ENCODE assay signal across 8 cellular contexts in genomic region chr12:71662861-71663560, GRCh38. TPM values are rescaled to one million over a fixed set of nuclear protein-coding genes. Genes with fewer than 3 reads are reported as not detected.
DNase-seq lines count a peak whose midpoint lies in the region; ATAC-seq, FAIRE-seq and TF ChIP-seq lines count a peak whose summit lies in the region.

No MANE protein-coding gene starts in this region.

- H3K23me2 ChIP-seq in H1 (ENCODE audit: low read depth, low read length), result peaks cover 6% of the 10 kb centered on the region; the same call in 1 of the 2 replicates

- no peak overlapping the region for H3K23ac ChIP-seq in H1 (ENCODE audit: insufficient read length)

- H2BK15ac ChIP-seq in H1 (ENCODE audit: low read length), result no peak overlapping the region

- peak overlapping the region; percentile 68 to 87 for H3K4me2 ChIP-seq in H1 (ENCODE audit: insufficient read depth in 1 of 2, low read depth in 2 of 2, low read length in 2 of 2)

- POLR2A ChIA-PET in H1 (lab: Charles Lee; ENCODE audit: partially characterized antibody), result interaction anchor here (0.9 to 4.5 kb wide), 19 partner anchors 12 to 96 kb away, joined by 3 to 81 read pairs (median 4); partner anchors contain the start of genes RAB21 and TMEM19

- peak overlapping the region; percentile 62 for H3K4ac ChIP-seq in H1 (replicated peaks; ENCODE audit: insufficient read length, low read depth, low read length)

- peak overlapping the region; percentile 82; the same call in 1 of the 2 replicates for H2BK12ac ChIP-seq in H1 (ENCODE audit: low read depth, low read length)

- peaks cover 4 to 7% of the 10 kb centered on the region in 2 experiments for H4K20me1 ChIP-seq in H1 (replicated peaks in 1 of 2; ENCODE audit: control insufficient read depth in 1 of 2, insufficient read depth in 2 of 2, low read length in 2 of 2)

- peak overlapping the region; percentile 92 to 99 (median 98) for H3K9ac ChIP-seq in H1 (replicated peaks in 1 of 4; ENCODE audit: extremely low read depth in 1 of 4, low read depth in 3 of 4, low read length in 3 of 4)

- CTCF ChIA-PET in H1 (lab: Charles Lee; ENCODE audit: partially characterized antibody), result interaction anchor here (0.7 to 3.7 kb wide), 9 partner anchors 16 to 91 kb away, joined by 3 to 21 read pairs (median 4); partner anchors contain the start of genes RAB21 and TMEM19

- FAIRE-seq in H1 (lab: Jason Lieb, UNC), result no peak

- H2BK120ac ChIP-seq in H1 (replicated peaks; ENCODE audit: low read depth, low read length), result no peak overlapping the region

- DNase-seq in NCI-H1694 treated with DMSO at 0.1 percent for 48 hours (lab: John Stamatoyannopoulos, UW) (peak; percentile 2), NCI-H1694 (lab: John Stamatoyannopoulos, UW) (no peak), NCI-H510A treated with DMSO at 0.1 percent for 48 hours (lab: John Stamatoyannopoulos, UW) (peak; percentile 87), H1 (ENCODE audit: low read depth in 1 of 2, low spot score in 2 of 2) (peak in 1 of 2 experiments; percentile 77), midbrain (lab: John Stamatoyannopoulos, UW) (peak; percentile 59)
- peak; percentile 45 to 65 for DNase-seq in activated CD8-positive, alpha-beta memory T cell treated with anti-CD3 and anti-CD28 coated beads for 4 hours (ENCODE audit: low read depth in 2 of 2)
- DNase-seq in stimulated activated CD8-positive, alpha-beta memory T cell treated with anti-CD3 and anti-CD28 coated beads, Interleukin-15, amount 100 ng/mL, for 48 hours (ENCODE audit: low read depth in 2 of 2), result peak; percentile 52 to 70

- peak overlapping the region; percentile 84 to 98 (median 94) for H3K4me3 ChIP-seq in H1 (ENCODE audit: extremely low read depth in 1 of 4, insufficient read depth in 2 of 4, low read depth in 3 of 4, low read length in 4 of 4)

- TF ChIP-seq RAD21 in H1 (IDR thresholded peaks at IDR 0.05 in 1 of 2, conservative IDR thresholded peaks at IDR 0.05 in 1 of 2; ENCODE audit: low read depth in 2 of 2, low read length in 2 of 2), result no peak

- peak overlapping the region; percentile 94 for H3K27ac ChIP-seq in H1 (ENCODE audit: low read depth, low read length)

- no peak for TF ChIP-seq EP300 in H1 (IDR thresholded peaks at IDR 0.05; ENCODE audit: borderline replicate concordance in 1 of 2, low read depth in 2 of 2, low read length in 2 of 2)

- no peak overlapping the region for H3K14ac ChIP-seq in H1 (ENCODE audit: insufficient read length)

- no peak overlapping the region for H4K91ac ChIP-seq in H1 (replicated peaks; ENCODE audit: insufficient read length, low read length)

- H3K18ac ChIP-seq in H1 (ENCODE audit: extremely low read depth, low read length), result peak overlapping the region; percentile 22; the same call in 1 of the 2 replicates

- no peak overlapping the region for H2AK5ac ChIP-seq in H1 (ENCODE audit: low read depth, low read length)

- peaks cover 0 to 58% of the 10 kb centered on the region in 2 experiments; a peak in 3 of 4 replicates for H3K79me2 ChIP-seq in H1 (ENCODE audit: control insufficient read depth in 1 of 2, insufficient read depth in 2 of 2, low read length in 2 of 2)

- H4K5ac ChIP-seq in H1 (ENCODE audit: insufficient read length, low read depth, low read length), result no peak overlapping the region

- peak overlapping the region; percentile 95; the same call in 1 of the 2 replicates for H4K8ac ChIP-seq in H1 (ENCODE audit: extremely low read depth, insufficient read depth, low read length)

- no peak for TF ChIP-seq CTCF in H1 (IDR thresholded peaks at IDR 0.05; ENCODE audit: control extremely low read depth in 1 of 3, insufficient read depth in 1 of 3, low read depth in 1 of 3, low read length in 3 of 3)

- H3K4me1 ChIP-seq in H1 (replicated peaks in 1 of 4; ENCODE audit: control insufficient read depth in 3 of 4, insufficient read depth in 4 of 4, low read length in 3 of 4), result no peaks in the 10 kb centered on the region; a peak in 1 of 7 replicates

- H2AFZ ChIP-seq in H1 (ENCODE audit: low read length), result peak overlapping the region; percentile 21; the same call in 1 of the 2 replicates

- H3K56ac ChIP-seq in H1 (replicated peaks; ENCODE audit: insufficient read length, low read depth, low read length), result peak overlapping the region; percentile 27

- no peak overlapping the region for H2BK20ac ChIP-seq in H1 (ENCODE audit: low read length)

- H3K27me3 ChIP-seq in H1 (replicated peaks in 1 of 4; ENCODE audit: control insufficient read depth in 3 of 4, extremely low read depth in 1 of 4, insufficient read depth in 3 of 4, low read length in 3 of 4), result no peaks in the 10 kb centered on the region

- WGBS in H1 (ENCODE audit: extremely low coverage in 1 of 2, insufficient coverage in 1 of 2, insufficient read length in 1 of 2, insufficient replicate concordance in 2 of 2, low coverage in 1 of 2, low lambda C conversion rate in 2 of 2, missing lambda C conversion rate in 1 of 2), 2 experiments, result 3% methylated on average over 53 of the region's 53 CpGs; no CpG with 5 or more reads in 1 of the 2 experiments

- no peaks in the 10 kb centered on the region for H3K79me1 ChIP-seq in H1 (ENCODE audit: low read depth, low read length)

- ATAC-seq in HG02938 (IDR thresholded peaks at IDR 0.05; ENCODE audit: unreplicated experiment), result peak; percentile 36

- peaks cover 6 to 23% (median 11%) of the 10 kb centered on the region in 4 experiments; a peak in 7 of 8 replicates for H3K36me3 ChIP-seq in H1 (ENCODE audit: control insufficient read depth in 2 of 4, insufficient read depth in 4 of 4, low read length in 3 of 4)

- H2BK5ac ChIP-seq in H1 (ENCODE audit: low read depth, low read length), result peak overlapping the region; percentile 85

- no peaks in the 10 kb centered on the region for H3K9me3 ChIP-seq in H1 (ENCODE audit: insufficient read depth in 2 of 2, low read depth in 1 of 2, low read length in 1 of 2)

- TF ChIP-seq POLR2A in H1 (IDR thresholded peaks at IDR 0.05; ENCODE audit: control extremely low read depth in 1 of 2, low read depth in 2 of 2, low read length in 2 of 2), result no peak; a peak in 1 of 3 replicates

TF ChIP-seq in H1, 55 proteins besides CTCF, POLR2A, EP300 and RAD21 (continues in another document):
- TF ChIP-seq MAX (IDR thresholded peaks at IDR 0.05) (peak; percentile 62), RBBP5 (IDR thresholded peaks at IDR 0.05; ENCODE audit: borderline replicate concordance, low read depth, low read length) (peak; percentile 97; the same call in 1 of the 2 replicates), E2F6 (IDR thresholded peaks at IDR 0.05) (peak; percentile 56; the same call in 1 of the 2 replicates), TBP (IDR thresholded peaks at IDR 0.05; ENCODE audit: low read depth, low read length) (peak; percentile 7; the same call in 1 of the 2 replicates), SRF (IDR thresholded peaks at IDR 0.05; ENCODE audit: low read depth, low read length) (no peak), MAFK (IDR thresholded peaks at IDR 0.05; ENCODE audit: low read depth, low read length) (no peak), TAF1 (IDR thresholded peaks at IDR 0.05; ENCODE audit: low read depth, low read length) (peak; percentile 37; the same call in 1 of the 2 replicates), POLR2AphosphoS5 (IDR thresholded peaks at IDR 0.05; ENCODE audit: low read depth, low read length) (peak; percentile 47; the same call in 1 of the 2 replicates), KDM4A (IDR thresholded peaks at IDR 0.05; ENCODE audit: low read depth, low read length, severe bottlenecking) (peak; percentile 52)

RNA-seq across cellular contexts. Expression of gene ZFC3H1, which starts 0.6 kb away (rescaled TPM):
- total RNA-seq in H1 (2021; fragmentation: NEBNext Ultra II Directional; extraction: Animal tissue kit (Norgen Biotek cat#: 25700)), result 29.7 and 32.4 TPM in 2 replicates
- 11.5 and 20.0 TPM in 2 replicates for polyA plus RNA-seq in H1 (2011; rRNA removed)
- 19.2 TPM for polyA plus RNA-seq in H1 (2011; cell fraction: cytosol; rRNA removed)
- polyA plus RNA-seq in H1 (2011; cell fraction: nucleus; rRNA removed), result 17.2 TPM
- 8.5 to 27.7 TPM (median 12.1 TPM) in 4 replicates for polyA plus RNA-seq in H1 (2012, experiment 1 of 2)
- 1.4 TPM for polyA plus RNA-seq in H1 (2012, experiment 2 of 2)
- 27.1 TPM for polyA plus RNA-seq in H1 (2013, experiment 1 of 2)
- polyA plus RNA-seq in H1 (2013, experiment 2 of 2), result 25.3 TPM
- polyA minus RNA-seq in H1 (2011; rRNA and poly(A)+ RNA removed), result 16.9 and 21.8 TPM in 2 replicates
- polyA minus RNA-seq in H1 (2011; cell fraction: cytosol; rRNA and poly(A)+ RNA removed), result 10.3 TPM
- polyA minus RNA-seq in H1 (2011; cell fraction: nucleus; rRNA and poly(A)+ RNA removed), result 68.2 TPM

RNA-seq across cellular contexts. Expression of gene THAP2, which starts 1.1 kb away (rescaled TPM):
- total RNA-seq in H1 (2021; fragmentation: NEBNext Ultra II Directional; extraction: Animal tissue kit (Norgen Biotek cat#: 25700)), result 5.3 and 6.8 TPM in 2 replicates
- 1.2 and 1.8 TPM in 2 replicates for polyA plus RNA-seq in H1 (2011; rRNA removed)
- polyA plus RNA-seq in H1 (2011; cell fraction: cytosol; rRNA removed), result 2.6 TPM
- 1.3 TPM for polyA plus RNA-seq in H1 (2011; cell fraction: nucleus; rRNA removed)
- polyA plus RNA-seq in H1 (2012, experiment 1 of 2), result 1.7 to 8.3 TPM (median 1.9 TPM) in 4 replicates
- polyA plus RNA-seq in H1 (2012, experiment 2 of 2), result 1.2 TPM
- 5.3 TPM for polyA plus RNA-seq in H1 (2013, experiment 1 of 2)
- polyA plus RNA-seq in H1 (2013, experiment 2 of 2), result 6.1 TPM
- polyA minus RNA-seq in H1 (2011; rRNA and poly(A)+ RNA removed), result 2.3 and 3.2 TPM in 2 replicates
- 0.88 TPM for polyA minus RNA-seq in H1 (2011; cell fraction: cytosol; rRNA and poly(A)+ RNA removed)
- 7.4 TPM for polyA minus RNA-seq in H1 (2011; cell fraction: nucleus; rRNA and poly(A)+ RNA removed)

RNA-seq across cellular contexts. Expression of gene TMEM19, which starts 22.9 kb away (rescaled TPM):
- 12.6 and 14.7 TPM in 2 replicates for total RNA-seq in H1 (2021; fragmentation: NEBNext Ultra II Directional; extraction: Animal tissue kit (Norgen Biotek cat#: 25700))
- 8.6 and 19.1 TPM in 2 replicates for polyA plus RNA-seq in H1 (2011; rRNA removed)
- polyA plus RNA-seq in H1 (2011; cell fraction: cytosol; rRNA removed), result 9.5 TPM
- 3.1 TPM for polyA plus RNA-seq in H1 (2011; cell fraction: nucleus; rRNA removed)
- 10.6 to 16.8 TPM (median 14.3 TPM) in 4 replicates for polyA plus RNA-seq in H1 (2012, experiment 1 of 2)
- polyA plus RNA-seq in H1 (2012, experiment 2 of 2), result 5.6 TPM
- polyA plus RNA-seq in H1 (2013, experiment 1 of 2), result 10.2 TPM
- polyA plus RNA-seq in H1 (2013, experiment 2 of 2), result 10.9 TPM
- 18.1 and 18.9 TPM in 2 replicates for polyA minus RNA-seq in H1 (2011; rRNA and poly(A)+ RNA removed)
- 9.2 TPM for polyA minus RNA-seq in H1 (2011; cell fraction: cytosol; rRNA and poly(A)+ RNA removed)
- polyA minus RNA-seq in H1 (2011; cell fraction: nucleus; rRNA and poly(A)+ RNA removed), result 17.4 TPM
